Comparison of ENCODE assay signal across 8 cellular contexts in genomic region chr19:10334340-10335148, GRCh38. TPM values are rescaled to one million over a fixed set of nuclear protein-coding genes. Genes with fewer than 3 reads are reported as not detected.
DNase-seq lines count a peak whose midpoint lies in the region; ATAC-seq and TF ChIP-seq lines count a peak whose summit lies in the region.

No MANE protein-coding gene starts in this region.

- peak overlapping the region; percentile 57 for H3K27ac Mint-ChIP-seq in neural progenitor cell

- H3F3A ChIP-seq in neural progenitor cell (ENCODE audit: low read depth): peaks cover 10% of the 10 kb centered on the region

- TF ChIP-seq POLR2A in HCT116 (IDR thresholded peaks at IDR 0.05; ENCODE audit: borderline replicate concordance, extremely low read depth, insufficient read depth, insufficient read length) (no peak), upper lobe of left lung (IDR thresholded peaks at IDR 0.05) (peak in 2 of 4 donors; percentile 45 to 68)

- POLR2A ChIA-PET in AG04449 (lab: Yijun Ruan, JAX): interaction anchor here (0.6 to 2.3 kb wide), 8 partner anchors 9 to 218 kb away, joined by 3 to 10 read pairs (median 4); partner anchors contain the start of genes ICAM1, ICAM5 and TYK2
- POLR2A ChIA-PET in HCT116 (lab: Charles Lee): interaction anchor here (0.5 to 2.5 kb wide), 8 partner anchors 9 to 552 kb away, joined by 3 to 26 read pairs (median 4); partner anchors contain the start of genes ICAM5 and TYK2

- no peaks in the 10 kb centered on the region for H3K27me3 ChIP-seq in HCT116 (ENCODE audit: insufficient read depth, low read length)
- peaks cover 7% of the 10 kb centered on the region for H3K27me3 ChIP-seq in neural progenitor cell
- no peaks in the 10 kb centered on the region for H3K27me3 ChIP-seq in upper lobe of left lung

- no peaks in the 10 kb centered on the region for H3K9me3 Mint-ChIP-seq in neural progenitor cell

- no peaks in the 10 kb centered on the region for H3K9me2 ChIP-seq in HCT116 (ENCODE audit: insufficient read depth)

- RAD21 ChIA-PET in HCT116 (lab: Charles Lee; ENCODE audit: low non-redundant PET in 1 of 2, low total read pairs in 2 of 2, uncharacterized antibody in 2 of 2, unreplicated experiment in 2 of 2): interaction anchor here (0.8 to 1.2 kb wide), 5 partner anchors 46 to 65 kb away, joined by 3 to 6 read pairs (median 3); partner anchors contain the start of gene ICAM1 (in 1 of the 2)

- H3K4me2 ChIP-seq in HCT116 (ENCODE audit: low read length): peak overlapping the region; percentile 100
- H3K4me2 ChIP-seq in neural progenitor cell: peak overlapping the region; percentile 81

- H3K79me2 ChIP-seq in HCT116 (ENCODE audit: insufficient read depth, low read length): peaks cover 40% of the 10 kb centered on the region
- H3K79me2 ChIP-seq in neural progenitor cell (ENCODE audit: low read depth): peaks cover 35% of the 10 kb centered on the region

- H3K9me3 ChIP-seq in HCT116 (ENCODE audit: control insufficient read depth in 1 of 2, insufficient read depth in 1 of 2, low read depth in 1 of 2, low read length in 2 of 2) (no peaks in the 10 kb centered on the region), neural progenitor cell (ENCODE audit: low read depth) (no peaks in the 10 kb centered on the region), upper lobe of left lung (no peaks in the 10 kb centered on the region)

- peaks cover 9% of the 10 kb centered on the region for H3K27me3 Mint-ChIP-seq in neural progenitor cell (ENCODE audit: insufficient read depth, low read depth)

- H3K4me3 ChIP-seq in AG04449 (ENCODE audit: low read depth, low read length): peak overlapping the region; percentile 87
- H3K4me3 ChIP-seq in HCT116 (replicated peaks in 1 of 2; ENCODE audit: low read depth in 1 of 2, low read length in 2 of 2): peak overlapping the region; percentile 77 to 93
- peak overlapping the region; percentile 71 for H3K4me3 ChIP-seq in neural progenitor cell
- peak overlapping the region; percentile 56 to 84 (median 63) for H3K4me3 ChIP-seq in upper lobe of left lung

- no peak overlapping the region for H2AFZ ChIP-seq in HCT116 (ENCODE audit: low read depth, low read length, poor library complexity, severe bottlenecking)
- peak overlapping the region; percentile 59 for H2AFZ ChIP-seq in neural progenitor cell (replicated peaks)

- CTCF ChIA-PET in AG04449 (lab: Yijun Ruan, JAX): interaction anchor here (0.7 to 4.4 kb wide), 11 partner anchors 10 to 238 kb away, joined by 3 to 24 read pairs (median 5); partner anchors contain the start of gene ICAM1
- CTCF ChIA-PET in HCT116 (lab: Charles Lee): interaction anchor here (0.6 to 1.7 kb wide), 5 partner anchors 45 to 402 kb away, joined by 3 to 4 read pairs (median 3); partner anchors contain the start of gene ICAM5

- H3K9ac ChIP-seq in HCT116 (ENCODE audit: low read length) (peak overlapping the region; percentile 75), neural progenitor cell (no peak overlapping the region)

- DNase-seq in AG04449 (ENCODE audit: low read depth, low spot score) (peak; percentile 50), HCT116 (ENCODE audit: low read depth, low spot score) (peak; percentile 93), NOMO-1 treated with dmso at 0.1 percent for 144 hours (lab: John Stamatoyannopoulos, UW; ENCODE audit: unreplicated experiment) (peak; percentile 77), germinal center (ENCODE audit: low spot score) (peak; percentile 34), neural progenitor cell (ENCODE audit: low spot score) (peak; percentile 93), upper lobe of left lung (peak; percentile 97 to 98)
- peak; percentile 49 for DNase-seq in activated naive CD4-positive, alpha-beta T cell treated with anti-CD3 and anti-CD28 coated beads, Interleukin-2, amount 50 U/mL, for 16 hours

- H4K20me1 ChIP-seq in HCT116 (ENCODE audit: insufficient read depth): no peaks in the 10 kb centered on the region
- H4K20me1 ChIP-seq in neural progenitor cell (ENCODE audit: low read depth): peaks cover 44% of the 10 kb centered on the region

- peak; percentile 33 for TF ChIP-seq CTCF in AG04449 (IDR thresholded peaks at IDR 0.05; ENCODE audit: insufficient read depth, low read length, missing control alignments)
- TF ChIP-seq CTCF in HCT116 (IDR thresholded peaks at IDR 0.05 in 2 of 3, conservative IDR thresholded peaks at IDR 0.05 in 1 of 3; ENCODE audit: borderline replicate concordance in 1 of 3, insufficient read depth in 1 of 3, low read depth in 2 of 3, low read length in 2 of 3): peak in 1 of 3 experiments; percentile 7; a peak in 1 of 6 replicates
- peak; percentile 24 for TF ChIP-seq CTCF in neural progenitor cell (IDR thresholded peaks at IDR 0.05)
- peak in 2 of 6 experiments; percentile 12 to 27 for TF ChIP-seq CTCF in upper lobe of left lung (IDR thresholded peaks at IDR 0.05)

- TF ChIP-seq RAD21 in HCT116 (IDR thresholded peaks at IDR 0.05; ENCODE audit: low read depth): no peak

- no peak for TF ChIP-seq EP300 in upper lobe of left lung (IDR thresholded peaks at IDR 0.05)

- intact Hi-C loops in HCT116 (cut with micrococcal nuclease): loop anchor here (2.0 kb wide), 1 partner anchor 46 kb away; the partner anchor contains the start of gene TYK2

- ATAC-seq in HCT116 (peak; percentile 80), upper lobe of left lung (ENCODE audit: low FRiP score in 2 of 2) (peak; percentile 91 to 93), GM19035 (IDR thresholded peaks at IDR 0.05; ENCODE audit: unreplicated experiment) (no peak)

- H3K4me3 Mint-ChIP-seq in neural progenitor cell: peak overlapping the region; percentile 98

- BruUV-seq in HCT116 (replicated peaks; lab: Mats Ljungman, UMichigan): no TSS peak

- peaks cover 4% of the 10 kb centered on the region for H3K36me3 Mint-ChIP-seq in neural progenitor cell

- H3K27ac ChIP-seq in HCT116 (ENCODE audit: low read depth, low read length): peak overlapping the region; percentile 90
- H3K27ac ChIP-seq in neural progenitor cell: no peak overlapping the region
- H3K27ac ChIP-seq in upper lobe of left lung: peak overlapping the region; percentile 68 to 90 (median 87)

- H3K4me1 ChIP-seq in HCT116 (ENCODE audit: control insufficient read depth in 1 of 2, insufficient read depth in 2 of 2, low read length in 2 of 2) (peaks cover 6 to 28% of the 10 kb centered on the region in 2 experiments; a peak in 3 of 4 replicates), neural progenitor cell (peaks cover 16% of the 10 kb centered on the region), upper lobe of left lung (peaks cover 21 to 45% (median 25%) of the 10 kb centered on the region in 4 donors)

- peaks cover 22% of the 10 kb centered on the region for H3K4me1 Mint-ChIP-seq in neural progenitor cell

- H3K36me3 ChIP-seq in HCT116 (ENCODE audit: control insufficient read depth in 1 of 2, insufficient read depth in 2 of 2, low read length in 2 of 2) (peaks cover 9 to 13% of the 10 kb centered on the region in 2 experiments), neural progenitor cell (no peaks in the 10 kb centered on the region), upper lobe of left lung (peaks cover 2 to 12% (median 8%) of the 10 kb centered on the region in 4 donors)

- WGBS in upper lobe of left lung, 2 donors: 18 to 48% methylated on average over 16 to 43 of the region's 51 CpGs

TF ChIP-seq in HCT116, 20 proteins besides CTCF, POLR2A, EP300 and RAD21:
- TF ChIP-seq TCF7L2 (IDR thresholded peaks at IDR 0.05; ENCODE audit: borderline replicate concordance, extremely low read depth, insufficient read depth, insufficient read length): no peak
- TF ChIP-seq CBX3 (IDR thresholded peaks at IDR 0.05; ENCODE audit: low read depth): no peak
- TF ChIP-seq EGR1 (IDR thresholded peaks at IDR 0.05; ENCODE audit: low read depth): peak; percentile 67; the same call in 1 of the 2 replicates
- no peak for TF ChIP-seq ELF1 (IDR thresholded peaks at IDR 0.05; ENCODE audit: borderline replicate concordance, low read depth)
- TF ChIP-seq YY1 (IDR thresholded peaks at IDR 0.05; ENCODE audit: extremely low read depth, insufficient replicate concordance, low read depth, low read length): no peak
- TF ChIP-seq ZFX (IDR thresholded peaks at IDR 0.05): no peak
- no peak for TF ChIP-seq SIN3A (IDR thresholded peaks at IDR 0.05; ENCODE audit: low read depth)
- no peak for TF ChIP-seq CEBPB (IDR thresholded peaks at IDR 0.05; ENCODE audit: low read depth)
- TF ChIP-seq JUND (IDR thresholded peaks at IDR 0.05): no peak
- TF ChIP-seq, protein P1, sequence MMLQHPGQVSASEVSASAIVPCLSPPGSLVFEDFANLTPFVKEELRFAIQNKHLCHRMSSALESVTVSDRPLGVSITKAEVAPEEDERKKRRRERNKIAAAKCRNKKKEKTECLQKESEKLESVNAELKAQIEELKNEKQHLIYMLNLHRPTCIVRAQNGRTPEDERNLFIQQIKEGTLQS (IDR thresholded peaks at IDR 0.05): no peak
- TF ChIP-seq MAX (IDR thresholded peaks at IDR 0.05): peak; percentile 92
- peak; percentile 67 for TF ChIP-seq POLR2AphosphoS5 (IDR thresholded peaks at IDR 0.05; ENCODE audit: low read depth, low read length)
- TF ChIP-seq EZH2 (IDR thresholded peaks at IDR 0.05): no peak
- TF ChIP-seq SP1 (IDR thresholded peaks at IDR 0.05; ENCODE audit: low read depth): no peak; the same call in none of the 2 replicates
- no peak for TF ChIP-seq FOSL1 (IDR thresholded peaks at IDR 0.05; ENCODE audit: low read depth)

RNA-seq across cellular contexts. Expression of gene RAVER1, which starts 1.2 kb away (rescaled TPM):
- 71.0 TPM for total RNA-seq in HCT116 (2021; ENCODE audit: unreplicated experiment)
- 34.6 and 40.1 TPM in 2 replicates for polyA plus RNA-seq in HCT116 (2012)
- total RNA-seq in neural progenitor cell (ENCODE audit: low replicate concordance): 5.4 and 24.3 TPM in 2 replicates
- total RNA-seq in upper lobe of left lung: 10 to 100 TPM; 17.8 to 49.9 (median 37.2) TPM

RNA-seq across cellular contexts. Expression of gene ICAM3, which starts 4.9 kb away (rescaled TPM):
- 8.3 TPM for total RNA-seq in HCT116 (2021; ENCODE audit: unreplicated experiment)
- polyA plus RNA-seq in HCT116 (2012): 8.8 and 12.0 TPM in 2 replicates
- total RNA-seq in neural progenitor cell (ENCODE audit: low replicate concordance): 1.3 and 3.5 TPM in 2 replicates
- total RNA-seq in upper lobe of left lung: 10 to 100 TPM; 12.7 to 53.9 (median 20.5) TPM

RNA-seq across cellular contexts. Expression of gene FDX2, which starts 18.7 kb away (rescaled TPM):
- total RNA-seq in HCT116 (2021; ENCODE audit: unreplicated experiment) (21.0 TPM), neural progenitor cell (ENCODE audit: low replicate concordance) (7.4 and 11.4 TPM in 2 replicates), upper lobe of left lung (10 to 100 TPM; 16.6 to 27.5 (median 26.0) TPM)
- polyA plus RNA-seq in HCT116 (2012): 20.2 and 21.5 TPM in 2 replicates

RNA-seq across cellular contexts. Expression of gene ZGLP1, which starts 24.9 kb away (rescaled TPM):
- total RNA-seq in HCT116 (2021; ENCODE audit: unreplicated experiment) (5.0 TPM), neural progenitor cell (ENCODE audit: low replicate concordance) (2.4 and 4.6 TPM in 2 replicates), upper lobe of left lung (10 to 100 TPM in 1 of 6 donors, 1 to 10 TPM in 5; 1.8 to 21.6 (median 5.4) TPM)
- polyA plus RNA-seq in HCT116 (2012): 1.7 and 2.6 TPM in 2 replicates

RNA-seq across cellular contexts. Expression of gene ICAM5, which starts 44.8 kb away (rescaled TPM):
- 53.9 TPM for total RNA-seq in HCT116 (2021; ENCODE audit: unreplicated experiment)
- polyA plus RNA-seq in HCT116 (2012): 24.7 and 25.2 TPM in 2 replicates
- 0.46 TPM in 1 of 2 replicates, not detected in the other for total RNA-seq in neural progenitor cell (ENCODE audit: low replicate concordance)
- 100 to 1,000 TPM in 1 of 6 donors, 10 to 100 TPM in 5; 19.5 to 102 (median 27.2) TPM for total RNA-seq in upper lobe of left lung

Comparison
In these comparisons a context has a peak if more than half of its experiments do, and no peak if none do; other contexts are left out.
1. DNase-seq: peak in every context shown above with its lines; median percentile 98 in upper lobe of left lung; 93 in HCT116; 93 in neural progenitor cell; 77 in NOMO-1 treated with dmso at 0.1 percent for 144 hours; 50 in AG04449; 49 in activated naive CD4-positive, alpha-beta T cell treated with anti-CD3 and anti-CD28 coated beads, Interleukin-2, amount 50 U/mL, for 16 hours; 34 in germinal center.